ENCODE assay signal across 1 cellular context in the genomic region with DNA sequence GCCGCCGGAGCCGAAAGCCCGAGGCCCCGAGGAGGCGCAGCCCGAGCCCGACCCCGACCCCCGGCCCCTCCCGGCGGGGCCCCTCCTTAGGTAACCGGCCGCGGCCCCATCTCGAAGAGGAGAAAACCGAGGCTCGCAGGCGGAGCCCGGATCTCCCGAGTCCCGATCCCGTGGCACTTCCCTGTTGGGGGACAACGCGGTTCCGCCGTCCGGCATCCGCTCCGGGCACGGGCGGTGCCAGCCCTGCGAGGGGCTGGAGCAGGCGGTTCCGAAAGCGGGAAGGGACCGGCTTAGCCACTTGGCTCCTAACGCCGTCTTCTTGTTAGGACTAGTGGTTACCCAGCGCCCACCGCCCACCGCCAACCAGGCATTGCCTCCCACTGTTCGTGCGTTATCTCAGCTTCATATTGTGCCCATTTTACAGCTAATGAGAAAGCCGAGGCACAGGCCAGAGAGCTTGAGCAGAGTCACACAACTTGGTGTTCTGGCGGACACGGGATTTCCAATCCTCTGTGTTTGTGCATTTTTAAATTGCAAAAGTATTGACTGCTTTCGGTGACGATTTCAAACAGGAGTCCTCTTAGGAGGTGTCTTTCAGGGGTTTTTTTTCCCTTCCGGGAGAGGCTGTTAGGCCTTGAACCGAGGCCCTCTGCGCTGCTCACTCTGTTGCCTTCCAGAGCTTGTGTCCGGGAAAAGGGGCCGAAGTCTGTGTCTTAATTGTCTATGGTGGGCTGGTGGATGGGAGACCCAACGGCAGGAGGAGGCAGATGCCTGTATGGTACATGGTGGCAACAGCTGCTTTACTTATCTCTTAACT.
TF ChIP-seq lines count a peak whose summit lies in the region.

No MANE protein-coding gene starts in this region.

TF ChIP-seq in WTC11, 78 proteins besides CTCF, POLR2A, EP300 and RAD21 (continued from another document):
- TF ChIP-seq, protein P1, sequence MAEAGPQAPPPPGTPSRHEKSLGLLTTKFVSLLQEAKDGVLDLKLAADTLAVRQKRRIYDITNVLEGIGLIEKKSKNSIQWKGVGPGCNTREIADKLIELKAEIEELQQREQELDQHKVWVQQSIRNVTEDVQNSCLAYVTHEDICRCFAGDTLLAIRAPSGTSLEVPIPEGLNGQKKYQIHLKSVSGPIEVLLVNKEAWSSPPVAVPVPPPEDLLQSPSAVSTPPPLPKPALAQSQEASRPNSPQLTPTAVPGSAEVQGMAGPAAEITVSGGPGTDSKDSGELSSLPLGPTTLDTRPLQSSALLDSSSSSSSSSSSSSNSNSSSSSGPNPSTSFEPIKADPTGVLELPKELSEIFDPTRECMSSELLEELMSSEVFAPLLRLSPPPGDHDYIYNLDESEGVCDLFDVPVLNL (CRISPR knock-in tag; IDR thresholded peaks at IDR 0.05; ENCODE audit: borderline replicate concordance, low read depth), result no peak; the same call in 1 of the 2 replicates
- TF ChIP-seq NR2C2 (CRISPR knock-in tag; IDR thresholded peaks at IDR 0.05), result no peak
- TF ChIP-seq, protein P2, sequence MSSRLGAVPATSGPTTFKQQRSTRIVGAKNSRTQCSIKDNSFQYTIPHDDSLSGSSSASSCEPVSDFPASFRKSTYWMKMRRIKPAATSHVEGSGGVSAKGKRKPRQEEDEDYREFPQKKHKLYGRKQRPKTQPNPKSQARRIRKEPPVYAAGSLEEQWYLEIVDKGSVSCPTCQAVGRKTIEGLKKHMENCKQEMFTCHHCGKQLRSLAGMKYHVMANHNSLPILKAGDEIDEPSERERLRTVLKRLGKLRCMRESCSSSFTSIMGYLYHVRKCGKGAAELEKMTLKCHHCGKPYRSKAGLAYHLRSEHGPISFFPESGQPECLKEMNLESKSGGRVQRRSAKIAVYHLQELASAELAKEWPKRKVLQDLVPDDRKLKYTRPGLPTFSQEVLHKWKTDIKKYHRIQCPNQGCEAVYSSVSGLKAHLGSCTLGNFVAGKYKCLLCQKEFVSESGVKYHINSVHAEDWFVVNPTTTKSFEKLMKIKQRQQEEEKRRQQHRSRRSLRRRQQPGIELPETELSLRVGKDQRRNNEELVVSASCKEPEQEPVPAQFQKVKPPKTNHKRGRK (CRISPR knock-in tag; IDR thresholded peaks at IDR 0.05; ENCODE audit: borderline replicate concordance), result no peak
- TF ChIP-seq SMAD3 (CRISPR knock-in tag; IDR thresholded peaks at IDR 0.05; ENCODE audit: borderline replicate concordance), result no peak
- TF ChIP-seq HMGA2 (CRISPR knock-in tag; IDR thresholded peaks at IDR 0.05), result no peak
- TF ChIP-seq CREM (CRISPR knock-in tag; IDR thresholded peaks at IDR 0.05), result no peak
- no peak for TF ChIP-seq ZBTB21 (CRISPR knock-in tag; IDR thresholded peaks at IDR 0.05; ENCODE audit: borderline replicate concordance)
- TF ChIP-seq, protein P3, sequence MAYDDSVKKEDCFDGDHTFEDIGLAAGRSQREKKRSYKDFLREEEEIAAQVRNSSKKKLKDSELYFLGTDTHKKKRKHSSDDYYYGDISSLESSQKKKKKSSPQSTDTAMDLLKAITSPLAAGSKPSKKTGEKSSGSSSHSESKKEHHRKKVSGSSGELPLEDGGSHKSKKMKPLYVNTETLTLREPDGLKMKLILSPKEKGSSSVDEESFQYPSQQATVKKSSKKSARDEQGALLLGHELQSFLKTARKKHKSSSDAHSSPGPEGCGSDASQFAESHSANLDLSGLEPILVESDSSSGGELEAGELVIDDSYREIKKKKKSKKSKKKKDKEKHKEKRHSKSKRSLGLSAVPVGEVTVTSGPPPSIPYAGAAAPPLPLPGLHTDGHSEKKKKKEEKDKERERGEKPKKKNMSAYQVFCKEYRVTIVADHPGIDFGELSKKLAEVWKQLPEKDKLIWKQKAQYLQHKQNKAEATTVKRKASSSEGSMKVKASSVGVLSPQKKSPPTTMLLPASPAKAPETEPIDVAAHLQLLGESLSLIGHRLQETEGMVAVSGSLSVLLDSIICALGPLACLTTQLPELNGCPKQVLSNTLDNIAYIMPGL (CRISPR knock-in tag; IDR thresholded peaks at IDR 0.05), result no peak
- TF ChIP-seq, protein P4, sequence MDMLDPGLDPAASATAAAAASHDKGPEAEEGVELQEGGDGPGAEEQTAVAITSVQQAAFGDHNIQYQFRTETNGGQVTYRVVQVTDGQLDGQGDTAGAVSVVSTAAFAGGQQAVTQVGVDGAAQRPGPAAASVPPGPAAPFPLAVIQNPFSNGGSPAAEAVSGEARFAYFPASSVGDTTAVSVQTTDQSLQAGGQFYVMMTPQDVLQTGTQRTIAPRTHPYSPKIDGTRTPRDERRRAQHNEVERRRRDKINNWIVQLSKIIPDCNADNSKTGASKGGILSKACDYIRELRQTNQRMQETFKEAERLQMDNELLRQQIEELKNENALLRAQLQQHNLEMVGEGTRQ (CRISPR knock-in tag; IDR thresholded peaks at IDR 0.05), result no peak
